22 cellular contexts compared by ENCODE assay signal in genomic region chr14:24804813-24805212, GRCh38.
DNase-seq lines count a peak whose midpoint lies in the region; ATAC-seq and TF ChIP-seq lines count a peak whose summit lies in the region.
"Had no signal": no experiment of that assay in that cellular context is flagged by ENCODE, and none has a peak within 500 bp of the region (broad histone marks: within the 10 kb centered on the region; RNA-seq: fewer than 3 reads in every experiment).

No MANE protein-coding gene starts in this region.

- peaks cover 13% of the 10 kb centered on the region for H3K4me1 Mint-ChIP-seq in Caco-2 (ENCODE audit: low read depth, unreplicated experiment)
- H3K4me1 Mint-ChIP-seq in CD8-positive, alpha-beta memory T cell, result no peaks in the 10 kb centered on the region

- no peaks in the 10 kb centered on the region for H3K27me3 Mint-ChIP-seq in Caco-2 (ENCODE audit: insufficient read depth, unreplicated experiment)
- peaks cover 0 to 18% of the 10 kb centered on the region in 2 donors for H3K27me3 Mint-ChIP-seq in CD8-positive, alpha-beta memory T cell

- no TSS peak for BruUV-seq in Caco-2 (replicated peaks; lab: Mats Ljungman, UMichigan)

- H3K9me3 ChIP-seq in Caco-2, result no peaks in the 10 kb centered on the region
- no peaks in the 10 kb centered on the region for H3K9me3 ChIP-seq in thyroid gland
- H3K9me3 ChIP-seq in CD8-positive, alpha-beta memory T cell (ENCODE audit: low read length), result no peaks in the 10 kb centered on the region
- H3K9me3 ChIP-seq: SJSA1 had no signal

- H3K9me3 Mint-ChIP-seq in Caco-2 (ENCODE audit: unreplicated experiment), result no peaks in the 10 kb centered on the region
- peaks cover 0 to 2% (median 0%) of the 10 kb centered on the region in 5 donors for H3K9me3 Mint-ChIP-seq in CD8-positive, alpha-beta memory T cell

- DNase-seq in Caco-2, result no peak
- DNase-seq in NCI-H526 treated with DMSO at 0.1 percent for 48 hours (lab: John Stamatoyannopoulos, UW), result peak; percentile 59
- DNase-seq in left colon, result no peak
- peak; percentile 36 to 41 for DNase-seq in thyroid gland
- DNase-seq in NK-92 treated with Interleukin-12 subunit alpha and Interleukin-12 subunit beta, amount 100 ng/mL, for 24 hours (lab: John Stamatoyannopoulos, UW), result no peak
- no peak for DNase-seq in CD8-positive, alpha-beta memory T cell
- DNase-seq: DMS53, GDM1, GOT3, HCEC 1CT, KBM-7, NCI-H1092, NCI-H1436, NCI-H1930, NCI-H2227 treated with DMSO at 0.1 percent for 48 hours, NCI-H510A, NCI-H774, OCI-M1 had no signal

- intact Hi-C loops in Caco-2 (cut with micrococcal nuclease; ENCODE audit: unreplicated experiment) (loop anchor here (10.0 kb wide), 1 partner anchor 70 kb away; no protein-coding TSS in a partner anchor), left colon (cut with DNase I, micrococcal nuclease) (loop anchor here in 1 of 2 donors (5.0 to 10.0 kb wide), 3 partner anchors 237 to 347 kb away; no protein-coding TSS in a partner anchor), thyroid gland (cut with DNase I) (loop anchor here (5.0 kb wide), 2 partner anchors 327 to 342 kb away; no protein-coding TSS in a partner anchor)

- no peak overlapping the region for H3K4me3 ChIP-seq in Caco-2 (ENCODE audit: low read depth, low read length)
- no peak overlapping the region for H3K4me3 ChIP-seq in thyroid gland (replicated peaks in 1 of 3)
- no peak overlapping the region for H3K4me3 ChIP-seq in CD8-positive, alpha-beta memory T cell (ENCODE audit: low read length)
- H3K4me3 ChIP-seq: SJSA1 had no signal

- no peaks in the 10 kb centered on the region for H3K27me3 ChIP-seq in Caco-2 (replicated peaks; ENCODE audit: control insufficient read depth, insufficient read depth, low read length)
- no peaks in the 10 kb centered on the region for H3K27me3 ChIP-seq in thyroid gland
- H3K27me3 ChIP-seq in CD8-positive, alpha-beta memory T cell (ENCODE audit: insufficient read depth, low read length, poor library complexity, severe bottlenecking), result no peaks in the 10 kb centered on the region

- peaks cover 39% of the 10 kb centered on the region for H3K4me1 ChIP-seq in Caco-2
- peaks cover 5 to 12% of the 10 kb centered on the region in 2 donors for H3K4me1 ChIP-seq in thyroid gland
- H3K4me1 ChIP-seq in CD8-positive, alpha-beta memory T cell (ENCODE audit: insufficient read depth, low read length), result no peaks in the 10 kb centered on the region
- H3K4me1 ChIP-seq: SJSA1 had no signal

- no peak overlapping the region for H3K4me3 Mint-ChIP-seq in Caco-2 (ENCODE audit: unreplicated experiment)
- H3K4me3 Mint-ChIP-seq in CD8-positive, alpha-beta memory T cell, result no peak overlapping the region

- POLR2A ChIA-PET in Caco-2 (lab: Charles Lee), result no interaction called here
- POLR2A ChIA-PET in CD8-positive, alpha-beta memory T cell (lab: Charles Lee), result no interaction called here

- H3K36me3 Mint-ChIP-seq in Caco-2 (ENCODE audit: insufficient read depth, unreplicated experiment), result peaks cover 10% of the 10 kb centered on the region
- H3K36me3 Mint-ChIP-seq in CD8-positive, alpha-beta memory T cell, result no peaks in the 10 kb centered on the region

- H3K27ac ChIP-seq in thyroid gland, result no peak overlapping the region
- no peak overlapping the region for H3K27ac ChIP-seq in CD8-positive, alpha-beta memory T cell (ENCODE audit: low read depth, low read length)
- H3K27ac ChIP-seq: C4-2B, SJSA1 had no signal

- 7 to 16% methylated on average over 1 of the region's 1 CpG for WGBS in thyroid gland, 2 donors

- H3K36me3 ChIP-seq in Caco-2 (ENCODE audit: control insufficient read depth, insufficient read depth, low read length), result no peaks in the 10 kb centered on the region
- no peaks in the 10 kb centered on the region for H3K36me3 ChIP-seq in thyroid gland
- H3K36me3 ChIP-seq in CD8-positive, alpha-beta memory T cell (ENCODE audit: insufficient read depth, low read length), result no peaks in the 10 kb centered on the region
- H3K36me3 ChIP-seq: SJSA1 had no signal

- ATAC-seq in left colon (peak; percentile 44), GM19328 (IDR thresholded peaks at IDR 0.05; ENCODE audit: unreplicated experiment) (no peak)
- ATAC-seq: Right ventricle myocardium inferior had no signal

- TF ChIP-seq POLR2A in thyroid gland (IDR thresholded peaks at IDR 0.05), result no peak

- CTCF ChIA-PET in Caco-2 (lab: Charles Lee), result interaction anchor here (0.6 to 1.2 kb wide), 2 partner anchors 56 to 238 kb away, joined by 3 read pairs; no protein-coding TSS in a partner anchor
- CTCF ChIA-PET in CD8-positive, alpha-beta memory T cell (lab: Charles Lee), result interaction anchor here (1.1 kb wide), 1 partner anchor 94 kb away, joined by 3 read pairs; no protein-coding TSS in a partner anchor

- TF ChIP-seq CTCF in Caco-2 (IDR thresholded peaks at IDR 0.05; ENCODE audit: insufficient read depth in 1 of 2, low read depth in 1 of 2, low read length in 1 of 2, severe bottlenecking in 1 of 2, unreplicated experiment in 1 of 2) (no peak), thyroid gland (IDR thresholded peaks at IDR 0.05) (no peak)

- H3K27ac Mint-ChIP-seq in Caco-2 (ENCODE audit: unreplicated experiment), result peak overlapping the region; percentile 67
- H3K27ac Mint-ChIP-seq in CD8-positive, alpha-beta memory T cell, result no peak overlapping the region

Comparison
In these comparisons a context has a peak if more than half of its experiments do, and no peak if none do; other contexts are left out.
1. DNase-seq: peak in NCI-H526 treated with DMSO at 0.1 percent for 48 hours (single experiment) and thyroid gland (2 of 2); none in Caco-2 (0 of 2), left colon (0 of 2), NK-92 treated with Interleukin-12 subunit alpha and Interleukin-12 subunit beta, amount 100 ng/mL, for 24 hours (single experiment) and CD8-positive, alpha-beta memory T cell (0 of 5).